Comparison of ENCODE assay signal across 19 cellular contexts in the genomic region with DNA sequence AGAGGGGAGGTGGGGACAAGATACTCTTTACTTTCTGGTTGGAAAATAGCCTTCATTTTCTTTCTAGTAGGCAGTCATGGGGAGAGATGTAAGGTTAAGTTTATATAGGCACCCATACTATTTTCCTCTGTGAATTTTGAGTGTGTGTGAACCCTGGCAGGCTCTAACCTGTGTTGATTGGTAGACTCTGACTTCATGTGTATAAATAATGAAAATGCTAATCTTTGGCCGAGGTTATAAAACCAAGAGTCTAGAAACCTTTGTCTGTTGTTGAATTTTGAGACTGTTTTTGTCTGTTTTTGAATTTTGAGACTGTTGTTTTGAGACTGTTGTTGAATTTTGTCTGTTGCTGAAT. TPM values are rescaled to one million over a fixed set of nuclear protein-coding genes. Genes with fewer than 3 reads are reported as not detected.
DNase-seq lines count a peak whose midpoint lies in the region; ATAC-seq and TF ChIP-seq lines count a peak whose summit lies in the region.
"Had no signal": no experiment of that assay in that cellular context is flagged by ENCODE, and none has a peak within 500 bp of the region (broad histone marks: within the 10 kb centered on the region; RNA-seq: fewer than 3 reads in every experiment).

No MANE protein-coding gene starts in this region.

- DNase-seq in activated T-cell treated with anti-CD3 and anti-CD28 coated beads, Interleukin-2, amount 50 U/mL, for 72 hours: no peak
- no peak for DNase-seq in activated T-cell treated with anti-CD3 and anti-CD28 coated beads, Interleukin-2, amount 50 U/mL, for 4 hours
- DNase-seq in chondrocyte (ENCODE audit: low spot score): no peak
- DNase-seq in effector memory CD8-positive, alpha-beta T cell: no peak
- DNase-seq in Peyer's patch: no peak
- DNase-seq in foreskin keratinocyte: no peak
- DNase-seq: activated CD8-positive, alpha-beta memory T cell treated with anti-CD3 and anti-CD28 coated beads, Interleukin-2, amount 10 ng/mL, durations not matched to agents 7 days and 5 days; activated effector memory CD4-positive, alpha-beta T cell treated with Interleukin-2 at 50 U/mL for 16 hours; C1 segment of cervical spinal cord; caudate nucleus; left colon; NCI-H2029; SW 1271; upper lobe of right lung had no signal

- no peak for TF ChIP-seq POLR2A in Peyer's patch (IDR thresholded peaks at IDR 0.05)

- no peaks in the 10 kb centered on the region for H3K9me3 Mint-ChIP-seq in activated T-cell treated with anti-CD3 and anti-CD28 coated beads, Interleukin-2, amount 50 U/mL, for 72 hours
- no peaks in the 10 kb centered on the region for H3K9me3 Mint-ChIP-seq in activated T-cell treated with anti-CD3 and anti-CD28 coated beads, Interleukin-2, amount 50 U/mL, for 4 hours
- no peaks in the 10 kb centered on the region for H3K9me3 Mint-ChIP-seq in chondrocyte (ENCODE audit: low read depth)
- no peaks in the 10 kb centered on the region for H3K9me3 Mint-ChIP-seq in effector memory CD8-positive, alpha-beta T cell
- H3K9me3 Mint-ChIP-seq: stimulated activated naive CD8-positive, alpha-beta T cell treated with anti-CD3 and anti-CD28 coated beads, Interleukin-15, Interleukin-2, amounts not matched to agents 100 ng/mL and 50 ng/mL, for 24 hours had no signal

- H3K4me1 Mint-ChIP-seq in activated T-cell treated with anti-CD3 and anti-CD28 coated beads, Interleukin-2, amount 50 U/mL, for 72 hours (ENCODE audit: low read depth): peaks cover 54% of the 10 kb centered on the region
- H3K4me1 Mint-ChIP-seq in activated T-cell treated with anti-CD3 and anti-CD28 coated beads, Interleukin-2, amount 50 U/mL, for 4 hours (ENCODE audit: low read depth): peaks cover 72% of the 10 kb centered on the region
- peaks cover 54% of the 10 kb centered on the region for H3K4me1 Mint-ChIP-seq in chondrocyte (ENCODE audit: low read depth)
- H3K4me1 Mint-ChIP-seq in effector memory CD8-positive, alpha-beta T cell (ENCODE audit: low read depth in 2 of 2): peaks cover 35 to 73% of the 10 kb centered on the region in 2 donors

- no peak overlapping the region for H3K4me3 Mint-ChIP-seq in activated T-cell treated with anti-CD3 and anti-CD28 coated beads, Interleukin-2, amount 50 U/mL, for 72 hours
- H3K4me3 Mint-ChIP-seq in activated T-cell treated with anti-CD3 and anti-CD28 coated beads, Interleukin-2, amount 50 U/mL, for 4 hours: no peak overlapping the region
- no peak overlapping the region for H3K4me3 Mint-ChIP-seq in chondrocyte (ENCODE audit: unreplicated experiment)
- no peak overlapping the region for H3K4me3 Mint-ChIP-seq in effector memory CD8-positive, alpha-beta T cell
- H3K4me3 Mint-ChIP-seq: activated CD8-positive, alpha-beta memory T cell treated with anti-CD3 and anti-CD28 coated beads, Interleukin-2, amount 10 ng/mL, durations not matched to agents 7 days and 5 days; stimulated activated naive CD8-positive, alpha-beta T cell treated with anti-CD3 and anti-CD28 coated beads, Interleukin-15, Interleukin-2, amounts not matched to agents 100 ng/mL and 50 ng/mL, for 24 hours had no signal

- no peak for ATAC-seq in activated T-cell treated with anti-CD3 and anti-CD28 coated beads, Interleukin-2, amount 50 U/mL, for 72 hours (replicated peaks in 1 of 2)
- ATAC-seq in activated T-cell treated with anti-CD3 and anti-CD28 coated beads, Interleukin-2, amount 50 U/mL, for 4 hours: no peak
- ATAC-seq in HG02798 (IDR thresholded peaks at IDR 0.05; ENCODE audit: poor library complexity, unreplicated experiment) (peak; percentile 22), foreskin keratinocyte (no peak)
- ATAC-seq in effector memory CD8-positive, alpha-beta T cell (replicated peaks): no peak
- ATAC-seq: activated CD8-positive, alpha-beta memory T cell treated with anti-CD3 and anti-CD28 coated beads, Interleukin-2, amount 10 ng/mL, durations not matched to agents 7 days and 5 days; left colon had no signal

- peak overlapping the region in 1 of 3 donors; percentile 41 for H3K9ac ChIP-seq in skeletal muscle tissue (ENCODE audit: low read depth in 1 of 3, low read length in 3 of 3)

- H3K27ac Mint-ChIP-seq in activated T-cell treated with anti-CD3 and anti-CD28 coated beads, Interleukin-2, amount 50 U/mL, for 72 hours: peak overlapping the region; percentile 58
- peak overlapping the region; percentile 75 for H3K27ac Mint-ChIP-seq in chondrocyte (ENCODE audit: unreplicated experiment)
- peak overlapping the region in 1 of 2 donors; percentile 11 for H3K27ac Mint-ChIP-seq in effector memory CD8-positive, alpha-beta T cell
- H3K27ac Mint-ChIP-seq: activated CD8-positive, alpha-beta memory T cell treated with anti-CD3 and anti-CD28 coated beads, Interleukin-2, amount 10 ng/mL, durations not matched to agents 7 days and 5 days; stimulated activated naive CD8-positive, alpha-beta T cell treated with anti-CD3 and anti-CD28 coated beads, Interleukin-15, Interleukin-2, amounts not matched to agents 100 ng/mL and 50 ng/mL, for 24 hours had no signal

- peak overlapping the region; percentile 74 for H3K27ac ChIP-seq in skeletal muscle tissue (ENCODE audit: low read depth, low read length)
- H3K27ac ChIP-seq in Peyer's patch: no peak overlapping the region
- no peak overlapping the region for H3K27ac ChIP-seq in foreskin keratinocyte
- H3K27ac ChIP-seq: upper lobe of right lung had no signal

- H3K9me3 ChIP-seq in skeletal muscle tissue (ENCODE audit: control insufficient read depth in 3 of 3, low read length in 3 of 3): no peaks in the 10 kb centered on the region
- H3K9me3 ChIP-seq in Peyer's patch: no peaks in the 10 kb centered on the region
- H3K9me3 ChIP-seq: upper lobe of right lung had no signal

- H3K27me3 ChIP-seq in skeletal muscle tissue (ENCODE audit: control insufficient read depth in 3 of 3, insufficient read depth in 3 of 3, low read length in 3 of 3) (no peaks in the 10 kb centered on the region), Peyer's patch (no peaks in the 10 kb centered on the region), foreskin keratinocyte (no peaks in the 10 kb centered on the region)
- H3K27me3 ChIP-seq: upper lobe of right lung had no signal

- H3K27me3 Mint-ChIP-seq in activated T-cell treated with anti-CD3 and anti-CD28 coated beads, Interleukin-2, amount 50 U/mL, for 72 hours (ENCODE audit: low read depth): no peaks in the 10 kb centered on the region
- H3K27me3 Mint-ChIP-seq in activated T-cell treated with anti-CD3 and anti-CD28 coated beads, Interleukin-2, amount 50 U/mL, for 4 hours (ENCODE audit: low read depth): no peaks in the 10 kb centered on the region
- H3K27me3 Mint-ChIP-seq in chondrocyte (ENCODE audit: low read depth): no peaks in the 10 kb centered on the region
- H3K27me3 Mint-ChIP-seq in effector memory CD8-positive, alpha-beta T cell: no peaks in the 10 kb centered on the region
- H3K27me3 Mint-ChIP-seq: activated CD8-positive, alpha-beta memory T cell treated with anti-CD3 and anti-CD28 coated beads, Interleukin-2, amount 10 ng/mL, durations not matched to agents 7 days and 5 days; stimulated activated naive CD8-positive, alpha-beta T cell treated with anti-CD3 and anti-CD28 coated beads, Interleukin-15, Interleukin-2, amounts not matched to agents 100 ng/mL and 50 ng/mL, for 24 hours had no signal

- peak overlapping the region in 1 of 3 donors; percentile 27 for H3K4me3 ChIP-seq in skeletal muscle tissue (ENCODE audit: low read length in 3 of 3)
- no peak overlapping the region for H3K4me3 ChIP-seq in Peyer's patch
- H3K4me3 ChIP-seq: K562, upper lobe of right lung had no signal

- H3K4me1 ChIP-seq in skeletal muscle tissue (ENCODE audit: control insufficient read depth in 3 of 3, insufficient read depth in 3 of 3, low read length in 3 of 3): peaks cover 15 to 35% (median 22%) of the 10 kb centered on the region in 3 donors
- peaks cover 0 to 22% (median 0%) of the 10 kb centered on the region in 4 donors for H3K4me1 ChIP-seq in Peyer's patch
- H3K4me1 ChIP-seq in foreskin keratinocyte: peaks cover 9% of the 10 kb centered on the region

- H3K36me3 Mint-ChIP-seq in activated T-cell treated with anti-CD3 and anti-CD28 coated beads, Interleukin-2, amount 50 U/mL, for 72 hours (ENCODE audit: insufficient read depth in 2 of 2): no peaks in the 10 kb centered on the region
- peaks cover 15% of the 10 kb centered on the region for H3K36me3 Mint-ChIP-seq in activated T-cell treated with anti-CD3 and anti-CD28 coated beads, Interleukin-2, amount 50 U/mL, for 4 hours (ENCODE audit: insufficient read depth)
- H3K36me3 Mint-ChIP-seq in chondrocyte (ENCODE audit: low read depth): no peaks in the 10 kb centered on the region
- H3K36me3 Mint-ChIP-seq in effector memory CD8-positive, alpha-beta T cell (ENCODE audit: insufficient read depth): no peaks in the 10 kb centered on the region

- H3K36me3 ChIP-seq in skeletal muscle tissue (ENCODE audit: control insufficient read depth in 3 of 3, insufficient read depth in 3 of 3, low read length in 3 of 3) (no peaks in the 10 kb centered on the region), Peyer's patch (no peaks in the 10 kb centered on the region)
- H3K36me3 ChIP-seq: upper lobe of right lung had no signal

- no peak for TF ChIP-seq CTCF in chondrocyte (IDR thresholded peaks at IDR 0.05)
- TF ChIP-seq CTCF in Peyer's patch (IDR thresholded peaks at IDR 0.05): no peak
- TF ChIP-seq CTCF in foreskin keratinocyte (conservative IDR thresholded peaks at IDR 0.05): no peak

RNA-seq across cellular contexts. Expression of gene TRIM44, which starts 14.0 kb away (rescaled TPM):
- 10 to 100 TPM; 45.8 to 53.1 TPM for total RNA-seq in activated T-cell treated with anti-CD3 and anti-CD28 coated beads, Interleukin-2, amount 50 U/mL, for 72 hours
- total RNA-seq in activated T-cell treated with anti-CD3 and anti-CD28 coated beads, Interleukin-2, amount 50 U/mL, for 4 hours: 10 to 100 TPM; 38.6 to 48.5 (median 45.3) TPM
- total RNA-seq in chondrocyte (62.7 to 74.6 TPM (median 68.7 TPM) in 3 replicates), skeletal muscle tissue (11.5 TPM), Peyer's patch (10 to 100 TPM; 27.3 to 83.4 (median 61.4) TPM), foreskin keratinocyte (32.7 and 37.3 TPM in 2 replicates)
- polyA plus RNA-seq in foreskin keratinocyte: 8.4 and 10.4 TPM in 2 replicates

RNA-seq across cellular contexts. Expression of gene FJX1, which starts 58.3 kb away (rescaled TPM):
- total RNA-seq in activated T-cell treated with anti-CD3 and anti-CD28 coated beads, Interleukin-2, amount 50 U/mL, for 72 hours: under 1 TPM; 0.46 to 0.89 TPM
- 1 to 10 TPM; 1.5 to 2.7 (median 1.6) TPM for total RNA-seq in activated T-cell treated with anti-CD3 and anti-CD28 coated beads, Interleukin-2, amount 50 U/mL, for 4 hours
- total RNA-seq in chondrocyte (15.2 to 22.8 TPM (median 15.9 TPM) in 3 replicates), skeletal muscle tissue (6.3 TPM), Peyer's patch (not detected), foreskin keratinocyte (72.5 and 92.3 TPM in 2 replicates)
- polyA plus RNA-seq in foreskin keratinocyte: 57.1 and 75.2 TPM in 2 replicates
- total RNA-seq: mononuclear cell had no signal
